In genomic region chr2:44651974-44652373, GRCh38 we compare ENCODE assay signal across 25 cellular contexts.
DNase-seq lines count a peak whose midpoint lies in the region; ATAC-seq, FAIRE-seq and TF ChIP-seq lines count a peak whose summit lies in the region.
"Had no signal": no experiment of that assay in that cellular context is flagged by ENCODE, and none has a peak within 500 bp of the region (broad histone marks: within the 10 kb centered on the region; RNA-seq: fewer than 3 reads in every experiment).

No MANE protein-coding gene starts in this region.

- H3K27me3 Mint-ChIP-seq in glutamatergic neuron (ENCODE audit: unreplicated experiment), result no peaks in the 10 kb centered on the region
- H3K27me3 Mint-ChIP-seq: memory B cell had no signal

- peaks cover 35% of the 10 kb centered on the region for H3K4me1 Mint-ChIP-seq in glutamatergic neuron (ENCODE audit: low read depth, unreplicated experiment)
- H3K4me1 Mint-ChIP-seq: nephron progenitor cell had no signal

- peak; percentile 52 for ATAC-seq in GM18502 (IDR thresholded peaks at IDR 0.05; ENCODE audit: poor library complexity, unreplicated experiment)
- peak; percentile 70 for ATAC-seq in HG03175 (IDR thresholded peaks at IDR 0.05; ENCODE audit: unreplicated experiment)
- ATAC-seq in HG03045 (IDR thresholded peaks at IDR 0.05; ENCODE audit: unreplicated experiment), result no peak
- ATAC-seq: activated T-cell treated with anti-CD3 and anti-CD28 coated beads, Interleukin-2, amount 50 U/mL, for 72 hours; left lung; stimulated activated naive CD8-positive, alpha-beta T cell treated with anti-CD3 and anti-CD28 coated beads, Interleukin-15, Interleukin-2, amounts not matched to agents 100 U/mL and 50 U/mL, for 24 hours had no signal

- H3K36me3 Mint-ChIP-seq in glutamatergic neuron (ENCODE audit: unreplicated experiment), result no peaks in the 10 kb centered on the region
- H3K36me3 Mint-ChIP-seq: memory B cell had no signal

- peak overlapping the region; percentile 59 for H3K4me3 Mint-ChIP-seq in glutamatergic neuron (ENCODE audit: unreplicated experiment)
- H3K4me3 Mint-ChIP-seq: activated T-cell treated with anti-CD3 and anti-CD28 coated beads, Interleukin-2, amount 50 U/mL, for 72 hours; memory B cell; nephron progenitor cell; T-helper 1 cell treated with Interleukin-12 subunit alpha and Interleukin-12 subunit beta and Interleukin-4 antibody, amounts not matched to agents 30 μg/mL and 1 μg/mL, for 36 hours had no signal

- peak; percentile 26 for DNase-seq in GM20000 (ENCODE audit: low spot score)
- no peak for DNase-seq in glutamatergic neuron
- no peak for DNase-seq in activated T-cell treated with anti-CD3 and anti-CD28 coated beads, Interleukin-2, amount 50 U/mL, for 1 hour
- no peak for DNase-seq in NCI-H1694 (lab: John Stamatoyannopoulos, UW)
- no peak for DNase-seq in frontal cortex (ENCODE audit: low spot score in 2 of 2)
- DNase-seq: activated CD4-positive, alpha-beta T cell treated with anti-CD3 and anti-CD28 coated beads, Interleukin-2, amount 50 U/mL, for 4 hours; activated T-cell treated with anti-CD3 and anti-CD28 coated beads, Interleukin-2, amount 50 U/mL, for 72 hours; cortex of kidney; DMS153; effector memory CD4-positive, alpha-beta T cell; KBM-7; left lung; NCI-H1092; nephron progenitor cell; ovary; retina; stimulated activated naive CD8-positive, alpha-beta T cell treated with anti-CD3 and anti-CD28 coated beads, Interleukin-15, Interleukin-2, amounts not matched to agents 100 U/mL and 50 U/mL, for 24 hours; testis had no signal

- no peaks in the 10 kb centered on the region for H3K9me3 Mint-ChIP-seq in glutamatergic neuron (ENCODE audit: unreplicated experiment)
- H3K9me3 Mint-ChIP-seq: activated T-cell treated with anti-CD3 and anti-CD28 coated beads, Interleukin-2, amount 50 U/mL, for 72 hours; memory B cell; nephron progenitor cell; T-helper 1 cell treated with Interleukin-12 subunit alpha and Interleukin-12 subunit beta and Interleukin-4 antibody, amounts not matched to agents 30 μg/mL and 1 μg/mL, for 36 hours had no signal

- FAIRE-seq in frontal cortex (lab: Jason Lieb, UNC), result no peak
- FAIRE-seq: H54, islet of Langerhans had no signal

- H3K27ac Mint-ChIP-seq in glutamatergic neuron (ENCODE audit: unreplicated experiment), result peak overlapping the region; percentile 93
- H3K27ac Mint-ChIP-seq: activated T-cell treated with anti-CD3 and anti-CD28 coated beads, Interleukin-2, amount 50 U/mL, for 72 hours; memory B cell; nephron progenitor cell; T-helper 1 cell treated with Interleukin-12 subunit alpha and Interleukin-12 subunit beta and Interleukin-4 antibody, amounts not matched to agents 30 μg/mL and 1 μg/mL, for 36 hours had no signal

- TF ChIP-seq CTCF in GM20000 (IDR thresholded peaks at IDR 0.05; ENCODE audit: extremely low read depth, missing control alignments) (no peak), glutamatergic neuron (IDR thresholded peaks at IDR 0.05; ENCODE audit: partially characterized antibody, unreplicated experiment) (no peak)
